1 cellular context compared by ENCODE assay signal in the genomic region with DNA sequence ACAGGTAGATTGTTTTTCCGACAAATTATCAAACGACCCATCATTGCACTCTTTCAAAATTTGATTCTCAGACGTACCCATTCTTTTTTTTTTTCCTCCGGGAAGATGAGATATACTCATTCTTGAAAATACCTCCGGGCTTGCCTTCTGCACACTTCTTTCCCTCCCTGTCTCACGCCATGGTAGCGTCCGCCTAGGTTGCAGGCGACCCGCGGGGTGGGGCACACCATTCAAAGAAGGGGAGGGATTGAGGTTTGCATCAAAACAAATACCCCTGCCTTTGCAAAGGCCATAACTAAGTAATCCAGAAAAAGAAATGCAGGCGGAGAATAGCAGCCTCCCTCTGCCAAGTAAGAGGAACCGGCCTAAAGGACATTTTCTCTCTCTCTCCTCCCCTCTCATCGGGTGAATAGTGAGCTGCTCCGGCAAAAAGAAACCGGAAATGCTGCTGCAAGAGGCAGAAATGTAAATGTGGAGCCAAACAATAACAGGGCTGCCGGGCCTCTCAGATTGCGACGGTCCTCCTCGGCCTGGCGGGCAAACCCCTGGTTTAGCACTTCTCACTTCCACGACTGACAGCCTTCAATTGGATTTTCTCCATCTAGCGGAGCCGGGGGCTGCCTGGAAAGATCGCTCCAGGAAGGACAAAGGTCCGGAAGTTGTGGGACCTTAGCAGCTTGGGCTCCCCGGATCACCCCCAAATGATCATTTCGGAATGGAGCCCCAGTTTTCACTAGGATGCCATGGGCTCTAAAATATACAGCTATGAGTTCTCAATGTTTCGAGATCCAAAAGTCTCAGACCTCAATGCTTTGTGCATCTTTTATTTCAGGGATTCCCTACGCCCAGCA.
A peak's percentile ranks its signal among the peaks of the same experiment; 100 is the strongest.
TF ChIP-seq lines count a peak whose summit lies in the region.

No MANE protein-coding gene starts in this region.

TF ChIP-seq in K562, 482 proteins besides CTCF, POLR2A, EP300 and RAD21 (continued from another document and continues in another):
- TF ChIP-seq ZNF347 (CRISPR knock-in tag; IDR thresholded peaks at IDR 0.05; ENCODE audit: low read depth) (no peak), NFE2 (IDR thresholded peaks at IDR 0.05; ENCODE audit: low read depth) (no peak), GABPA (tag; conservative IDR thresholded peaks at IDR 0.05; ENCODE audit: low read depth) (peak; percentile 87), RBFOX2 (IDR thresholded peaks at IDR 0.05; ENCODE audit: low read depth, low read length) (peak; percentile 63; the same call in 1 of the 2 replicates), SREBF1 (IDR thresholded peaks at IDR 0.05; ENCODE audit: borderline replicate concordance, low read depth, low read length) (peak; percentile 90), RBM17 (IDR thresholded peaks at IDR 0.05; ENCODE audit: borderline replicate concordance, low read depth, low read length) (no peak), SMARCB1 (IDR thresholded peaks at IDR 0.05; ENCODE audit: insufficient read length, low read depth) (no peak), TEAD4 (IDR thresholded peaks at IDR 0.05; ENCODE audit: low read length) (0 out of 2 replicates have a peak, but pooled peaks have one; percentile 17), TEAD4 (CRISPR knock-in tag; IDR thresholded peaks at IDR 0.05; ENCODE audit: borderline replicate concordance) (no peak), CBX2 (IDR thresholded peaks at IDR 0.05; ENCODE audit: insufficient read depth, low read length, poor library complexity, severe bottlenecking) (no peak), XRCC4 (IDR thresholded peaks at IDR 0.05; ENCODE audit: extremely low read depth, insufficient read depth, insufficient read length) (no peak), BDP1 (IDR thresholded peaks at IDR 0.05; ENCODE audit: insufficient read depth, insufficient read length) (no peak), SMAD3 (CRISPR knock-in tag; conservative IDR thresholded peaks at IDR 0.05) (no peak), ZNF75A (CRISPR knock-in tag; IDR thresholded peaks at IDR 0.05) (no peak), THRAP3 (IDR thresholded peaks at IDR 0.05; ENCODE audit: borderline replicate concordance) (no peak), YY1 (IDR thresholded peaks at IDR 0.05; ENCODE audit: borderline replicate concordance in 1 of 3, control insufficient read depth in 1 of 3, extremely low read depth in 1 of 3, insufficient read depth in 3 of 3, insufficient read length in 1 of 3, insufficient replicate concordance in 2 of 3, low read depth in 1 of 3, low read length in 2 of 3) (peak in 2 of 3 experiments; percentile 58 to 84), ZNF197 (CRISPR knock-in tag; IDR thresholded peaks at IDR 0.05; ENCODE audit: low read depth) (0 out of 2 replicates have a peak, but pooled peaks have one; percentile 55), SIN3B (IDR thresholded peaks at IDR 0.05; ENCODE audit: low read depth) (0 out of 2 replicates have a peak, but pooled peaks have one; percentile 25), POLR2B (IDR thresholded peaks at IDR 0.05; ENCODE audit: low read depth, partially characterized antibody) (peak; percentile 78), KDM5B (IDR thresholded peaks at IDR 0.05; ENCODE audit: insufficient replicate concordance, low read depth, low read length) (no peak), CXXC5 (CRISPR knock-in tag; IDR thresholded peaks at IDR 0.05) (no peak), TCFL5 (CRISPR knock-in tag; conservative IDR thresholded peaks at IDR 0.05) (no peak), ZNF583 (CRISPR knock-in tag; IDR thresholded peaks at IDR 0.05) (no peak), CREB1 (IDR thresholded peaks at IDR 0.05) (no peak), CREB1 (CRISPR knock-in tag; IDR thresholded peaks at IDR 0.05) (no peak; the same call in 1 of the 2 replicates), SP1 (CRISPR knock-in tag; IDR thresholded peaks at IDR 0.05) (no peak), ZSCAN32 (CRISPR knock-in tag; IDR thresholded peaks at IDR 0.05) (peak; percentile 57; the same call in 1 of the 2 replicates), GTF2E2 (tag; IDR thresholded peaks at IDR 0.05) (peak; percentile 70; the same call in 1 of the 2 replicates), POLR2H (tag; IDR thresholded peaks at IDR 0.05; ENCODE audit: low read depth) (peak; percentile 78; the same call in 1 of the 2 replicates), TAF7 (tag; IDR thresholded peaks at IDR 0.05) (peak; percentile 76), FOXM1 (IDR thresholded peaks at IDR 0.05; ENCODE audit: low read depth) (0 out of 2 replicates have a peak, but pooled peaks have one; percentile 33), FOXM1 (CRISPR knock-in tag; IDR thresholded peaks at IDR 0.05; ENCODE audit: low read depth) (no peak), SPI1 (IDR thresholded peaks at IDR 0.05; ENCODE audit: borderline replicate concordance, low read depth, low read length) (0 out of 2 replicates have a peak, but pooled peaks have one; percentile 30), ZFX (CRISPR knock-in tag; IDR thresholded peaks at IDR 0.05) (peak; percentile 45), MTA2 (IDR thresholded peaks at IDR 0.05; ENCODE audit: low read depth) (no peak), STAG1 (CRISPR knock-in tag; IDR thresholded peaks at IDR 0.05; ENCODE audit: borderline replicate concordance) (0 out of 2 replicates have a peak, but pooled peaks have one; percentile 14), HDAC2 (IDR thresholded peaks at IDR 0.05) (no peak; the same call in 1 of the 2 replicates), RUNX1 (IDR thresholded peaks at IDR 0.05; ENCODE audit: low read depth) (no peak), CSDE1 (IDR thresholded peaks at IDR 0.05) (no peak), ZNF24 (IDR thresholded peaks at IDR 0.05) (no peak), SMAD2 (IDR thresholded peaks at IDR 0.05; ENCODE audit: low read depth, low read length) (no peak), ETV1 (tag; conservative IDR thresholded peaks at IDR 0.05; ENCODE audit: low read depth) (peak; percentile 46), PTBP1 (IDR thresholded peaks at IDR 0.05; ENCODE audit: low read depth, low read length) (no peak), PRMT5 (CRISPR knock-in tag; IDR thresholded peaks at IDR 0.05) (no peak), ZEB2 (IDR thresholded peaks at IDR 0.05) (0 out of 2 replicates have a peak, but pooled peaks have one; percentile 51), PCBP2 (IDR thresholded peaks at IDR 0.05; ENCODE audit: low read depth, low read length, poor library complexity, severe bottlenecking) (no peak)
- TF ChIP-seq, protein P1, sequence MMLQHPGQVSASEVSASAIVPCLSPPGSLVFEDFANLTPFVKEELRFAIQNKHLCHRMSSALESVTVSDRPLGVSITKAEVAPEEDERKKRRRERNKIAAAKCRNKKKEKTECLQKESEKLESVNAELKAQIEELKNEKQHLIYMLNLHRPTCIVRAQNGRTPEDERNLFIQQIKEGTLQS (IDR thresholded peaks at IDR 0.05): peak; percentile 53
- TF ChIP-seq, protein P1 (CRISPR knock-in tag; conservative IDR thresholded peaks at IDR 0.05): no peak
- TF ChIP-seq, protein P2, sequence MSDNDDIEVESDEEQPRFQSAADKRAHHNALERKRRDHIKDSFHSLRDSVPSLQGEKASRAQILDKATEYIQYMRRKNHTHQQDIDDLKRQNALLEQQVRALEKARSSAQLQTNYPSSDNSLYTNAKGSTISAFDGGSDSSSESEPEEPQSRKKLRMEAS (CRISPR knock-in tag; IDR thresholded peaks at IDR 0.05): no peak
- TF ChIP-seq, protein P3, sequence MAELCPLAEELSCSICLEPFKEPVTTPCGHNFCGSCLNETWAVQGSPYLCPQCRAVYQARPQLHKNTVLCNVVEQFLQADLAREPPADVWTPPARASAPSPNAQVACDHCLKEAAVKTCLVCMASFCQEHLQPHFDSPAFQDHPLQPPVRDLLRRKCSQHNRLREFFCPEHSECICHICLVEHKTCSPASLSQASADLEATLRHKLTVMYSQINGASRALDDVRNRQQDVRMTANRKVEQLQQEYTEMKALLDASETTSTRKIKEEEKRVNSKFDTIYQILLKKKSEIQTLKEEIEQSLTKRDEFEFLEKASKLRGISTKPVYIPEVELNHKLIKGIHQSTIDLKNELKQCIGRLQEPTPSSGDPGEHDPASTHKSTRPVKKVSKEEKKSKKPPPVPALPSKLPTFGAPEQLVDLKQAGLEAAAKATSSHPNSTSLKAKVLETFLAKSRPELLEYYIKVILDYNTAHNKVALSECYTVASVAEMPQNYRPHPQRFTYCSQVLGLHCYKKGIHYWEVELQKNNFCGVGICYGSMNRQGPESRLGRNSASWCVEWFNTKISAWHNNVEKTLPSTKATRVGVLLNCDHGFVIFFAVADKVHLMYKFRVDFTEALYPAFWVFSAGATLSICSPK (IDR thresholded peaks at IDR 0.05; ENCODE audit: borderline replicate concordance): no peak
- TF ChIP-seq, protein P4, sequence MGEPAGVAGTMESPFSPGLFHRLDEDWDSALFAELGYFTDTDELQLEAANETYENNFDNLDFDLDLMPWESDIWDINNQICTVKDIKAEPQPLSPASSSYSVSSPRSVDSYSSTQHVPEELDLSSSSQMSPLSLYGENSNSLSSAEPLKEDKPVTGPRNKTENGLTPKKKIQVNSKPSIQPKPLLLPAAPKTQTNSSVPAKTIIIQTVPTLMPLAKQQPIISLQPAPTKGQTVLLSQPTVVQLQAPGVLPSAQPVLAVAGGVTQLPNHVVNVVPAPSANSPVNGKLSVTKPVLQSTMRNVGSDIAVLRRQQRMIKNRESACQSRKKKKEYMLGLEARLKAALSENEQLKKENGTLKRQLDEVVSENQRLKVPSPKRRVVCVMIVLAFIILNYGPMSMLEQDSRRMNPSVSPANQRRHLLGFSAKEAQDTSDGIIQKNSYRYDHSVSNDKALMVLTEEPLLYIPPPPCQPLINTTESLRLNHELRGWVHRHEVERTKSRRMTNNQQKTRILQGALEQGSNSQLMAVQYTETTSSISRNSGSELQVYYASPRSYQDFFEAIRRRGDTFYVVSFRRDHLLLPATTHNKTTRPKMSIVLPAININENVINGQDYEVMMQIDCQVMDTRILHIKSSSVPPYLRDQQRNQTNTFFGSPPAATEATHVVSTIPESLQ (CRISPR knock-in tag; IDR thresholded peaks at IDR 0.05): 0 out of 2 replicates have a peak, but pooled peaks have one; percentile 72
- TF ChIP-seq, protein P5, sequence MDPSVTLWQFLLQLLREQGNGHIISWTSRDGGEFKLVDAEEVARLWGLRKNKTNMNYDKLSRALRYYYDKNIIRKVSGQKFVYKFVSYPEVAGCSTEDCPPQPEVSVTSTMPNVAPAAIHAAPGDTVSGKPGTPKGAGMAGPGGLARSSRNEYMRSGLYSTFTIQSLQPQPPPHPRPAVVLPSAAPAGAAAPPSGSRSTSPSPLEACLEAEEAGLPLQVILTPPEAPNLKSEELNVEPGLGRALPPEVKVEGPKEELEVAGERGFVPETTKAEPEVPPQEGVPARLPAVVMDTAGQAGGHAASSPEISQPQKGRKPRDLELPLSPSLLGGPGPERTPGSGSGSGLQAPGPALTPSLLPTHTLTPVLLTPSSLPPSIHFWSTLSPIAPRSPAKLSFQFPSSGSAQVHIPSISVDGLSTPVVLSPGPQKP (CRISPR knock-in tag; IDR thresholded peaks at IDR 0.05): no peak
- TF ChIP-seq, protein P6, sequence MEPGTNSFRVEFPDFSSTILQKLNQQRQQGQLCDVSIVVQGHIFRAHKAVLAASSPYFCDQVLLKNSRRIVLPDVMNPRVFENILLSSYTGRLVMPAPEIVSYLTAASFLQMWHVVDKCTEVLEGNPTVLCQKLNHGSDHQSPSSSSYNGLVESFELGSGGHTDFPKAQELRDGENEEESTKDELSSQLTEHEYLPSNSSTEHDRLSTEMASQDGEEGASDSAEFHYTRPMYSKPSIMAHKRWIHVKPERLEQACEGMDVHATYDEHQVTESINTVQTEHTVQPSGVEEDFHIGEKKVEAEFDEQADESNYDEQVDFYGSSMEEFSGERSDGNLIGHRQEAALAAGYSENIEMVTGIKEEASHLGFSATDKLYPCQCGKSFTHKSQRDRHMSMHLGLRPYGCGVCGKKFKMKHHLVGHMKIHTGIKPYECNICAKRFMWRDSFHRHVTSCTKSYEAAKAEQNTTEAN (CRISPR knock-in tag; IDR thresholded peaks at IDR 0.05): no peak; the same call in 1 of the 2 replicates
- TF ChIP-seq, protein P7, sequence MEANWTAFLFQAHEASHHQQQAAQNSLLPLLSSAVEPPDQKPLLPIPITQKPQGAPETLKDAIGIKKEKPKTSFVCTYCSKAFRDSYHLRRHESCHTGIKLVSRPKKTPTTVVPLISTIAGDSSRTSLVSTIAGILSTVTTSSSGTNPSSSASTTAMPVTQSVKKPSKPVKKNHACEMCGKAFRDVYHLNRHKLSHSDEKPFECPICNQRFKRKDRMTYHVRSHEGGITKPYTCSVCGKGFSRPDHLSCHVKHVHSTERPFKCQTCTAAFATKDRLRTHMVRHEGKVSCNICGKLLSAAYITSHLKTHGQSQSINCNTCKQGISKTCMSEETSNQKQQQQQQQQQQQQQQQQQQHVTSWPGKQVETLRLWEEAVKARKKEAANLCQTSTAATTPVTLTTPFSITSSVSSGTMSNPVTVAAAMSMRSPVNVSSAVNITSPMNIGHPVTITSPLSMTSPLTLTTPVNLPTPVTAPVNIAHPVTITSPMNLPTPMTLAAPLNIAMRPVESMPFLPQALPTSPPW (CRISPR knock-in tag; IDR thresholded peaks at IDR 0.05): peak; percentile 5; the same call in 1 of the 2 replicates
- TF ChIP-seq, protein P8, sequence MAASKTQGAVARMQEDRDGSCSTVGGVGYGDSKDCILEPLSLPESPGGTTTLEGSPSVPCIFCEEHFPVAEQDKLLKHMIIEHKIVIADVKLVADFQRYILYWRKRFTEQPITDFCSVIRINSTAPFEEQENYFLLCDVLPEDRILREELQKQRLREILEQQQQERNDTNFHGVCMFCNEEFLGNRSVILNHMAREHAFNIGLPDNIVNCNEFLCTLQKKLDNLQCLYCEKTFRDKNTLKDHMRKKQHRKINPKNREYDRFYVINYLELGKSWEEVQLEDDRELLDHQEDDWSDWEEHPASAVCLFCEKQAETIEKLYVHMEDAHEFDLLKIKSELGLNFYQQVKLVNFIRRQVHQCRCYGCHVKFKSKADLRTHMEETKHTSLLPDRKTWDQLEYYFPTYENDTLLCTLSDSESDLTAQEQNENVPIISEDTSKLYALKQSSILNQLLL (CRISPR knock-in tag; IDR thresholded peaks at IDR 0.05; ENCODE audit: borderline replicate concordance): no peak
- TF ChIP-seq, protein P9, sequence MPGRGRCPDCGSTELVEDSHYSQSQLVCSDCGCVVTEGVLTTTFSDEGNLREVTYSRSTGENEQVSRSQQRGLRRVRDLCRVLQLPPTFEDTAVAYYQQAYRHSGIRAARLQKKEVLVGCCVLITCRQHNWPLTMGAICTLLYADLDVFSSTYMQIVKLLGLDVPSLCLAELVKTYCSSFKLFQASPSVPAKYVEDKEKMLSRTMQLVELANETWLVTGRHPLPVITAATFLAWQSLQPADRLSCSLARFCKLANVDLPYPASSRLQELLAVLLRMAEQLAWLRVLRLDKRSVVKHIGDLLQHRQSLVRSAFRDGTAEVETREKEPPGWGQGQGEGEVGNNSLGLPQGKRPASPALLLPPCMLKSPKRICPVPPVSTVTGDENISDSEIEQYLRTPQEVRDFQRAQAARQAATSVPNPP (IDR thresholded peaks at IDR 0.05; ENCODE audit: borderline replicate concordance, insufficient read depth, insufficient read length): no peak
